ENCODE assay signal across 18 cellular contexts in the genomic region with DNA sequence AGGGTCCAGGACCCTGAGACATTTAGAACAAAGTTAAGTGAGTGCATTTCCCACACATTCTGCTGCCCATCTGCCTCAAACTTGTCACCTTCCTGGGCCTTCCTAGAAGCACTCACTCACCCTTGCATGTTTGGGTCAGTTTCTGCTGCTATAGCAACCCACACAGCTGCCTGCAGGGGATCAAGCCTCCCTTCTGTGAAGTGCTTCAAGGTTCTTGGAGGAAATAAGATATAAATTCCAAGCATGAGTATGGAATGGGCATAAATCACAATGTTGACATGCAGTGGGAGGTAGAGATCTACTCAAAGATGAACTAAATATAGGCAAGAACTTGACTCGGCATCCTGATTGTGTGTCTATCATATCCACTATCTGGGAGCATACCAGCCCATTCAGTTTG.
"Had no signal": no experiment of that assay in that cellular context is flagged by ENCODE, and none has a peak within 500 bp of the region (broad histone marks: within the 10 kb centered on the region; RNA-seq: fewer than 3 reads in every experiment).

No MANE protein-coding gene starts in this region.

- ATAC-seq: gastrocnemius medialis; naive thymus-derived CD8-positive, alpha-beta T cell; right lobe of liver; stimulated activated naive CD8-positive, alpha-beta T cell treated with anti-CD3 and anti-CD28 coated beads, Interleukin-15, Interleukin-2, amounts not matched to agents 100 U/mL and 50 U/mL, for 24 hours; upper lobe of right lung had no signal

- H3K9me3 Mint-ChIP-seq: activated naive CD4-positive, alpha-beta T cell treated with anti-CD3 and anti-CD28 coated beads, Interleukin-2, amount 50 U/mL, for 24 hours; naive thymus-derived CD8-positive, alpha-beta T cell had no signal

- H3K27ac ChIP-seq: breast epithelium, dorsolateral prefrontal cortex, esophagus squamous epithelium, gastrocnemius medialis, hepatocyte, right lobe of liver, suprapubic skin, upper lobe of right lung had no signal

- H3K36me3 ChIP-seq: breast epithelium, esophagus squamous epithelium, gastrocnemius medialis, right lobe of liver, suprapubic skin, upper lobe of right lung had no signal

- H3K4me2 ChIP-seq: hepatocyte had no signal

- H3K27ac Mint-ChIP-seq: activated naive CD4-positive, alpha-beta T cell treated with anti-CD3 and anti-CD28 coated beads, Interleukin-2, amount 50 U/mL, for 24 hours; progenitor cell of endocrine pancreas had no signal

- DNase-seq: activated T-cell treated with anti-CD3 and anti-CD28 coated beads, Interleukin-2, amount 50 U/mL, for 1 hour; amygdala; dorsolateral prefrontal cortex; esophagus squamous epithelium; gastrocnemius medialis; naive thymus-derived CD8-positive, alpha-beta T cell; right lobe of liver; stimulated activated CD4-positive, alpha-beta T cell treated with anti-CD3 and anti-CD28 coated beads, Interleukin-2, amount 100 ng/mL, for 24 hours; stimulated activated naive CD8-positive, alpha-beta T cell treated with anti-CD3 and anti-CD28 coated beads, Interleukin-15, Interleukin-2, amounts not matched to agents 100 U/mL and 50 U/mL, for 24 hours; T-helper 2 cell; upper lobe of right lung had no signal

- H3K79me2 ChIP-seq: hepatocyte had no signal

- H2AFZ ChIP-seq: hepatocyte had no signal

- H3K27me3 Mint-ChIP-seq: activated naive CD4-positive, alpha-beta T cell treated with anti-CD3 and anti-CD28 coated beads, Interleukin-2, amount 50 U/mL, for 24 hours; naive thymus-derived CD8-positive, alpha-beta T cell; progenitor cell of endocrine pancreas had no signal

- FAIRE-seq: TTC549 had no signal

- H3K27me3 ChIP-seq: breast epithelium, dorsolateral prefrontal cortex, esophagus squamous epithelium, gastrocnemius medialis, hepatocyte, right lobe of liver, suprapubic skin, upper lobe of right lung had no signal

- H3K4me3 ChIP-seq: breast epithelium, dorsolateral prefrontal cortex, esophagus squamous epithelium, gastrocnemius medialis, hepatocyte, lung, right lobe of liver, suprapubic skin, upper lobe of right lung had no signal

- H3K9me3 ChIP-seq: breast epithelium, esophagus squamous epithelium, gastrocnemius medialis, right lobe of liver, suprapubic skin, upper lobe of right lung had no signal

- H3K4me3 Mint-ChIP-seq: activated naive CD4-positive, alpha-beta T cell treated with anti-CD3 and anti-CD28 coated beads, Interleukin-2, amount 50 U/mL, for 24 hours; naive thymus-derived CD8-positive, alpha-beta T cell had no signal

- H3K4me1 ChIP-seq: breast epithelium, esophagus squamous epithelium, gastrocnemius medialis, right lobe of liver, suprapubic skin, upper lobe of right lung had no signal
